12 cellular contexts compared by ENCODE assay signal in the genomic region with DNA sequence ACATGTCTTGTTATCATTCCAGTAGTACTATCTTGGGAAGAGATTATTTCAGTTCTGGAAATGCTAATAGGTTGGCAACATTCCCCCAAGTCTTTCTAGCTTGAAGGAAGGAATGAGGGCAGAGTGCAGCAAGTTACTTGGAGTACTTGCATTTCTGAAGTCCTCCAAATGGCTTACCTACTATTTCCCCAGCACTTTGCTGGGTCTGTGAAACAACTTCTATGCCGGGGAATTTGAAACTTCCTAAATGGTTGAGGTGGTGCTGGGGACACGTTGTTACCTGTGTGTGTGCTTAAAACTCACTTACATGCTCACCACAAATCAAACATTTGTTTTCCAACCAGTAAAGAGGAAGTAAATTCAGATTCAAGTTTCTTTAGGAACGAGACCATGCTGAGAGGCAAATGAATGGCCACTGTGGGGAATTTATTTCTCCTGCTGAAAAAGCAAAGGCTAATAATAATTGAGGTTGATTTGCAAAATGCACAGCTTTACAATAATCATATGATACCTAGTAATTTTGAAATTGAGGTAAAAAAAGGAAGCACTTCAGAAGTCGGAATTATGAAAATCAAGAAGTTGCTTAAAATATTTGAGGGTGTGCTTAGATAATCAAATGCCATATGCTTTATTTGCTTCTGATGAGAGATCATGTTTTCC.
DNase-seq lines count a peak whose midpoint lies in the region; ATAC-seq and TF ChIP-seq lines count a peak whose summit lies in the region.
"Had no signal": no experiment of that assay in that cellular context is flagged by ENCODE, and none has a peak within 500 bp of the region (broad histone marks: within the 10 kb centered on the region; RNA-seq: fewer than 3 reads in every experiment).

No MANE protein-coding gene starts in this region.

- peaks cover 0 to 17% (median 0%) of the 10 kb centered on the region in 5 donors for H3K9me3 Mint-ChIP-seq in CD8-positive, alpha-beta memory T cell

- no peak overlapping the region for H3K4me3 Mint-ChIP-seq in CD8-positive, alpha-beta memory T cell
- H3K4me3 Mint-ChIP-seq: T-helper 17 cell had no signal

- H3K27me3 ChIP-seq in PC-3 (ENCODE audit: low read length) (no peaks in the 10 kb centered on the region), stomach (no peaks in the 10 kb centered on the region)
- H3K27me3 ChIP-seq in CD8-positive, alpha-beta memory T cell (ENCODE audit: insufficient read depth, low read length, poor library complexity, severe bottlenecking), result no peaks in the 10 kb centered on the region
- H3K27me3 ChIP-seq: right lobe of liver, suprapubic skin had no signal

- peaks cover 6% of the 10 kb centered on the region for H3F3A ChIP-seq in PC-3 (ENCODE audit: low read length, unreplicated experiment)

- POLR2A ChIA-PET in PC-3 (lab: Charles Lee; ENCODE audit: unreplicated experiment), result no interaction called here
- POLR2A ChIA-PET in CD8-positive, alpha-beta memory T cell (lab: Charles Lee), result no interaction called here

- no peaks in the 10 kb centered on the region for H4K20me1 ChIP-seq in PC-3 (ENCODE audit: low read length)

- no peak overlapping the region for H3K4me3 ChIP-seq in PC-3 (ENCODE audit: low read length)
- H3K4me3 ChIP-seq in fibroblast of villous mesenchyme (ENCODE audit: low read depth, low read length), result no peak overlapping the region
- no peak overlapping the region for H3K4me3 ChIP-seq in stomach
- H3K4me3 ChIP-seq in CD8-positive, alpha-beta memory T cell (ENCODE audit: low read length), result no peak overlapping the region
- H3K4me3 ChIP-seq: right lobe of liver, suprapubic skin had no signal

- no peaks in the 10 kb centered on the region for H3K4me1 Mint-ChIP-seq in CD8-positive, alpha-beta memory T cell
- H3K4me1 Mint-ChIP-seq: T-helper 17 cell had no signal

- no peaks in the 10 kb centered on the region for H3K79me2 ChIP-seq in PC-3 (ENCODE audit: low read length)

- H3K9me3 ChIP-seq in PC-3 (ENCODE audit: low read length) (no peaks in the 10 kb centered on the region), stomach (no peaks in the 10 kb centered on the region)
- no peaks in the 10 kb centered on the region for H3K9me3 ChIP-seq in CD8-positive, alpha-beta memory T cell (ENCODE audit: low read length)
- H3K9me3 ChIP-seq: right lobe of liver, suprapubic skin had no signal

- DNase-seq in NCI-H748 (lab: John Stamatoyannopoulos, UW; ENCODE audit: unreplicated experiment), result peak; percentile 34
- DNase-seq in NCI-H748 treated with DMSO at 0.1 percent for 48 hours (lab: John Stamatoyannopoulos, UW), result no peak
- DNase-seq in PC-3, result peak; percentile 37
- DNase-seq in fibroblast of villous mesenchyme (ENCODE audit: low read depth), result peak; percentile 48
- no peak for DNase-seq in stomach
- no peak for DNase-seq in CD8-positive, alpha-beta memory T cell
- DNase-seq in HUDEP-2 (lab: John Stamatoyannopoulos, UW; ENCODE audit: unreplicated experiment in 76 of 76), result no peak
- DNase-seq in NCI-H187 treated with DMSO at 0.1 percent for 48 hours (lab: John Stamatoyannopoulos, UW), result no peak
- DNase-seq: activated CD8-positive, alpha-beta memory T cell treated with anti-CD3 and anti-CD28 coated beads for 24 hours; right lobe of liver; T-helper 17 cell had no signal

- H3K27ac ChIP-seq in PC-3 (ENCODE audit: low read length) (peak overlapping the region; percentile 91), stomach (peak overlapping the region in 4 of 5 donors; percentile 53 to 75 (median 62))
- no peak overlapping the region for H3K27ac ChIP-seq in CD8-positive, alpha-beta memory T cell (ENCODE audit: low read depth, low read length)
- H3K27ac ChIP-seq: right lobe of liver, suprapubic skin had no signal

- H3K9me2 ChIP-seq in PC-3 (replicated peaks; ENCODE audit: low read length), result no peaks in the 10 kb centered on the region

- TF ChIP-seq CTCF in PC-3 (conservative IDR thresholded peaks at IDR 0.05; ENCODE audit: low read depth, low read length), result no peak
- TF ChIP-seq CTCF in fibroblast of villous mesenchyme (IDR thresholded peaks at IDR 0.05; ENCODE audit: insufficient read depth, low read depth, low read length), result no peak
- TF ChIP-seq CTCF in stomach (IDR thresholded peaks at IDR 0.05), result no peak

- ATAC-seq in PC-3, result no peak
- ATAC-seq: right lobe of liver, T-helper 17 cell had no signal

- BruUV-seq in PC-3 (replicated peaks; lab: Mats Ljungman, UMichigan), result no TSS peak

- intact Hi-C loops in PC-3 (cut with micrococcal nuclease), result no loop called here
- intact Hi-C loops in stomach (cut with DNase I; ENCODE audit: low total_unique reads), result no loop called here

- peaks cover 0 to 2% of the 10 kb centered on the region in 2 donors for H3K27me3 Mint-ChIP-seq in CD8-positive, alpha-beta memory T cell
- H3K27me3 Mint-ChIP-seq: T-helper 17 cell had no signal

- TF ChIP-seq EP300 in stomach (IDR thresholded peaks at IDR 0.05), result no peak

- CTCF ChIA-PET in PC-3 (lab: Charles Lee), result no interaction called here
- CTCF ChIA-PET in CD8-positive, alpha-beta memory T cell (lab: Charles Lee), result no interaction called here

- peak overlapping the region; percentile 36 for H2AFZ ChIP-seq in PC-3 (ENCODE audit: low read length)

- 23 to 32% (median 25%) methylated on average over 4 of the region's 4 CpGs for WGBS in stomach, 5 donors

- TF ChIP-seq POLR2A in stomach (IDR thresholded peaks at IDR 0.05), result no peak

- H3K36me3 Mint-ChIP-seq in CD8-positive, alpha-beta memory T cell, result no peaks in the 10 kb centered on the region

- H3K36me3 ChIP-seq in PC-3 (ENCODE audit: low read depth, low read length) (no peaks in the 10 kb centered on the region), stomach (no peaks in the 10 kb centered on the region)
- H3K36me3 ChIP-seq in CD8-positive, alpha-beta memory T cell (ENCODE audit: insufficient read depth, low read length), result no peaks in the 10 kb centered on the region
- H3K36me3 ChIP-seq: right lobe of liver, suprapubic skin had no signal

- peak overlapping the region; percentile 4; the same call in 1 of the 2 replicates for H3K9ac ChIP-seq in PC-3 (ENCODE audit: low read length)

- peaks cover 50% of the 10 kb centered on the region for H3K4me1 ChIP-seq in PC-3 (ENCODE audit: insufficient read depth, low read length)
- H3K4me1 ChIP-seq in stomach, result peaks cover 0 to 24% (median 8%) of the 10 kb centered on the region in 4 donors
- no peaks in the 10 kb centered on the region for H3K4me1 ChIP-seq in CD8-positive, alpha-beta memory T cell (ENCODE audit: insufficient read depth, low read length)
- H3K4me1 ChIP-seq: right lobe of liver, suprapubic skin had no signal

- no peak overlapping the region for H3K4me2 ChIP-seq in PC-3 (ENCODE audit: low read length)

- H3K27ac Mint-ChIP-seq in CD8-positive, alpha-beta memory T cell, result no peak overlapping the region
- H3K27ac Mint-ChIP-seq: T-helper 17 cell had no signal

Comparison
In these comparisons a context has a peak if more than half of its experiments do, and no peak if none do; other contexts are left out.
1. DNase-seq: peak in NCI-H748 (single experiment), PC-3 (single experiment) and fibroblast of villous mesenchyme (single experiment); none in NCI-H748 treated with DMSO at 0.1 percent for 48 hours (single experiment), stomach (single experiment), CD8-positive, alpha-beta memory T cell (0 of 5), HUDEP-2 (0 of 76) and NCI-H187 treated with DMSO at 0.1 percent for 48 hours (single experiment).